ENCODE assay signal across 9 cellular contexts in the genomic region with DNA sequence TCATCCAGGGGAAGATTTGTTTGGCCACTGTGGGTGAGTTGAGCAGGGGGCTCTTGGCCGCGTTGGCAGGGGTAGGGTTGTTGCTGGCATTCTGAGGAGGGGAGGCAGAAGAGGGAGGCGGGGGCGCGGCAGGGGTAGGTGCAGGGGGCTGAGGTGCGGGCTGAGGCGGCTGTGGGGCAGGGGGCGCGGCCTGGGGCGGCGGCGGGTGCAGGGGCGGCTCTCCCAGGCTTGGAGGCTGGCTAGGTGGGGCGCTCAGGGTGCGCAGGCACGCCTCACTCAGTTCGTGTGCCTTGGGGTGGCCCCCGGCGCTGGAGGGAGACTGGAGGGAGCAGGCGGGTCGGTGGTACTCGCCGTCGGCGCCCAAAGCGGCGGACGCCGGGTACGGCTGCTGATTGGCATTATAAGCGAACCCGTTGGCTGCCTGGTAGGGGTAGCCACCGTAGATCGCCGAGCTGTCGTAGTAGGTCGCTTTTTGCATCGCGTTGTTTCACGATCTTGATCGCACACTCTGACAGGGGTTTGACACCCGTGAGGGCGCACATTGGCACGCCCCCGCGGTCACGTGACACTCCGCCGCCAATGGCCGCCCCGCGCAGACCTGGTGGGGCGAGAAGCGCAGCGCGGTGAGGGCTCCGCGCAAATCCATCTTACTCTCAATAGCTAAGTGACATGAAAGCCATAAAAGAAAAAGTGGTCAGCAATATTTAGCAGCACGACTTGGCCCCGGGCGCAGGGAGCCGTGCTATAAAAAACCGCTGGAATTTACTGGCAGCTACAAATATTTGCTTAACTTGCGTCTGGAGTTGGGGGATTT. TPM values are rescaled to one million over a fixed set of nuclear protein-coding genes. Genes with fewer than 3 reads are reported as not detected.
DNase-seq lines count a peak whose midpoint lies in the region; ATAC-seq and TF ChIP-seq lines count a peak whose summit lies in the region.
"Had no signal": no experiment of that assay in that cellular context is flagged by ENCODE, and none has a peak within 500 bp of the region (broad histone marks: within the 10 kb centered on the region; RNA-seq: fewer than 3 reads in every experiment).

No MANE protein-coding gene starts in this region.

- POLR2A ChIA-PET in SK-N-SH (lab: Yijun Ruan, JAX): no interaction called here

- H2AFZ ChIP-seq in SK-N-SH (ENCODE audit: low read depth): no peak overlapping the region

- CTCF ChIA-PET in SK-N-SH (lab: Yijun Ruan, JAX): interaction anchor here (1.1 to 1.7 kb wide), 3 partner anchors 15 to 41 kb away, joined by 4 to 8 read pairs (median 4); no protein-coding TSS in a partner anchor

- no peak for TF ChIP-seq RAD21 in SK-N-SH (IDR thresholded peaks at IDR 0.05; ENCODE audit: low read length)

- peak; percentile 66 for DNase-seq in SK-N-SH
- no peak for DNase-seq in activated naive CD8-positive, alpha-beta T cell treated with anti-CD3 and anti-CD28 coated beads, Interleukin-2, amount 50 U/mL, for 24 hours

- H3K79me2 ChIP-seq in SK-N-SH (ENCODE audit: insufficient read depth): no peaks in the 10 kb centered on the region

- no peaks in the 10 kb centered on the region for H3K36me3 Mint-ChIP-seq in activated naive CD8-positive, alpha-beta T cell treated with anti-CD3 and anti-CD28 coated beads, Interleukin-2, amount 50 U/mL, for 24 hours (ENCODE audit: low read depth)

- ATAC-seq in SK-N-SH treated with all-trans-retinoic acid at 6 μM for 48 hours: no peak
- ATAC-seq in GM19035 (IDR thresholded peaks at IDR 0.05; ENCODE audit: unreplicated experiment): no peak
- ATAC-seq in activated naive CD8-positive, alpha-beta T cell treated with anti-CD3 and anti-CD28 coated beads, Interleukin-2, amount 50 U/mL, for 24 hours: no peak
- no peak for ATAC-seq in HG02763 (IDR thresholded peaks at IDR 0.05; ENCODE audit: unreplicated experiment)

- no peak overlapping the region for H3K4me3 Mint-ChIP-seq in activated naive CD8-positive, alpha-beta T cell treated with anti-CD3 and anti-CD28 coated beads, Interleukin-2, amount 50 U/mL, for 24 hours

- WGBS in SK-N-SH (ENCODE audit: low lambda C conversion rate): 22% methylated on average over 57 of the region's 64 CpGs
- 4 to 5% methylated on average over 46 to 47 of the region's 64 CpGs for WGBS in mesodermal cell (ENCODE audit: insufficient coverage in 2 of 2), 2 experiments
- WGBS in urinary bladder: 41% methylated on average over 64 of the region's 64 CpGs

- no peak overlapping the region for H3K27ac Mint-ChIP-seq in activated naive CD8-positive, alpha-beta T cell treated with anti-CD3 and anti-CD28 coated beads, Interleukin-2, amount 50 U/mL, for 24 hours

- no peaks in the 10 kb centered on the region; a peak in 1 of 4 replicates for H3K4me1 ChIP-seq in SK-N-SH (ENCODE audit: control insufficient read depth in 1 of 2, insufficient read depth in 2 of 2, low read depth in 1 of 2, low read length in 1 of 2)
- peaks cover 0 to 20% of the 10 kb centered on the region in 2 donors for H3K4me1 ChIP-seq in duodenal mucosa (ENCODE audit: control insufficient read depth in 1 of 2, insufficient read depth in 2 of 2, low read length in 2 of 2)
- H3K4me1 ChIP-seq in mesodermal cell (ENCODE audit: control insufficient read depth, insufficient read depth, low read length, poor library complexity, severe bottlenecking): peaks cover 24% of the 10 kb centered on the region
- peaks cover 2% of the 10 kb centered on the region for H3K4me1 ChIP-seq in urinary bladder (ENCODE audit: insufficient read depth)

- H4K20me1 ChIP-seq in SK-N-SH (ENCODE audit: insufficient read depth): no peaks in the 10 kb centered on the region

- no peaks in the 10 kb centered on the region for H3K4me1 Mint-ChIP-seq in activated naive CD8-positive, alpha-beta T cell treated with anti-CD3 and anti-CD28 coated beads, Interleukin-2, amount 50 U/mL, for 24 hours

- H3K36me3 ChIP-seq in SK-N-SH (replicated peaks in 1 of 2; ENCODE audit: control insufficient read depth in 1 of 2, insufficient read depth in 2 of 2, low read length in 1 of 2) (no peaks in the 10 kb centered on the region), duodenal mucosa (ENCODE audit: control insufficient read depth in 1 of 2, insufficient read depth in 2 of 2, low read length in 2 of 2) (no peaks in the 10 kb centered on the region), mesodermal cell (ENCODE audit: control insufficient read depth, insufficient read depth, low read length) (no peaks in the 10 kb centered on the region), urinary bladder (ENCODE audit: insufficient read depth) (no peaks in the 10 kb centered on the region)

- no peaks in the 10 kb centered on the region for H3K9me2 ChIP-seq in SK-N-SH

- peaks cover 5% of the 10 kb centered on the region for H3F3A ChIP-seq in SK-N-SH (replicated peaks; ENCODE audit: insufficient read depth)

- no peaks in the 10 kb centered on the region for H3K9me3 Mint-ChIP-seq in activated naive CD8-positive, alpha-beta T cell treated with anti-CD3 and anti-CD28 coated beads, Interleukin-2, amount 50 U/mL, for 24 hours

- TF ChIP-seq CTCF in SK-N-SH (IDR thresholded peaks at IDR 0.05): no peak

- peaks cover 94% of the 10 kb centered on the region for H3K27me3 ChIP-seq in SK-N-SH (ENCODE audit: insufficient read depth)
- H3K27me3 ChIP-seq in duodenal mucosa (ENCODE audit: control insufficient read depth in 1 of 2, insufficient read depth in 2 of 2, low read length in 2 of 2): peaks cover 3 to 6% of the 10 kb centered on the region in 2 donors

- no peak overlapping the region for H3K4me2 ChIP-seq in SK-N-SH

- no peaks in the 10 kb centered on the region for H3K9me3 ChIP-seq in SK-N-SH
- no peaks in the 10 kb centered on the region for H3K9me3 ChIP-seq in duodenal mucosa (ENCODE audit: control insufficient read depth in 1 of 2, low read length in 2 of 2)
- no peaks in the 10 kb centered on the region for H3K9me3 ChIP-seq in mesodermal cell (ENCODE audit: control insufficient read depth, low read length)

- H3K27ac ChIP-seq in SK-N-SH (ENCODE audit: low read depth in 2 of 2, low read length in 1 of 2) (no peak overlapping the region), duodenal mucosa (ENCODE audit: low read depth, low read length) (peak overlapping the region; percentile 56), mesodermal cell (ENCODE audit: low read depth, low read length, severe bottlenecking) (peak overlapping the region; percentile 65), urinary bladder (ENCODE audit: low read depth) (peak overlapping the region; percentile 7)
- H3K27ac ChIP-seq: 22Rv1 had no signal

- H3K9ac ChIP-seq in SK-N-SH (no peak overlapping the region), duodenal mucosa (ENCODE audit: low read depth in 1 of 2, low read length in 2 of 2) (peak overlapping the region in 1 of 2 donors; percentile 18)

- H3K4me3 ChIP-seq in SK-N-SH (ENCODE audit: low read depth in 2 of 2, low read length in 1 of 2) (no peak overlapping the region), duodenal mucosa (ENCODE audit: low read depth in 1 of 2, low read length in 2 of 2) (no peak overlapping the region), mesodermal cell (ENCODE audit: extremely low read depth, insufficient read depth, low read length, poor library complexity, severe bottlenecking) (no peak overlapping the region), urinary bladder (ENCODE audit: low read depth, low read length) (peak overlapping the region; percentile 2)

- peaks cover 6% of the 10 kb centered on the region for H3K27me3 Mint-ChIP-seq in activated naive CD8-positive, alpha-beta T cell treated with anti-CD3 and anti-CD28 coated beads, Interleukin-2, amount 50 U/mL, for 24 hours

- no peak for TF ChIP-seq EP300 in SK-N-SH (IDR thresholded peaks at IDR 0.05; ENCODE audit: borderline replicate concordance in 1 of 2, low read depth in 1 of 2, low read length in 1 of 2)

RNA-seq across cellular contexts. Expression of gene HOXA2, which starts 7.9 kb away (rescaled TPM):
- not detected in 2 replicates for polyA plus RNA-seq in SK-N-SH (2012; rRNA removed)
- not detected in 2 replicates for polyA plus RNA-seq in SK-N-SH (2012; cell fraction: cytosol; rRNA removed)
- polyA plus RNA-seq in SK-N-SH (2012; cell fraction: nucleus; rRNA removed): not detected in 2 replicates
- 4.3 TPM for polyA plus RNA-seq in mesodermal cell (2013, experiment 1 of 2)
- polyA plus RNA-seq in mesodermal cell (2013, experiment 2 of 2): 3.0 TPM
- 1.4 TPM for total RNA-seq in urinary bladder
- 1.3 TPM for polyA plus RNA-seq in urinary bladder

RNA-seq across cellular contexts. Expression of gene HOXA1, which starts 14.6 kb away (rescaled TPM):
- not detected in 2 replicates for polyA plus RNA-seq in SK-N-SH (2012; rRNA removed)
- polyA plus RNA-seq in SK-N-SH (2012; cell fraction: cytosol; rRNA removed): not detected in 2 replicates
- not detected in 2 replicates for polyA plus RNA-seq in SK-N-SH (2012; cell fraction: nucleus; rRNA removed)
- polyA plus RNA-seq in mesodermal cell (2013, experiment 1 of 2): 7.3 TPM
- 8.7 TPM for polyA plus RNA-seq in mesodermal cell (2013, experiment 2 of 2)
- total RNA-seq in urinary bladder: 2.0 TPM
- polyA plus RNA-seq in urinary bladder: 1.6 TPM

RNA-seq across cellular contexts. Expression of gene HOXA4, which starts 20.2 kb away (rescaled TPM):
- polyA plus RNA-seq in SK-N-SH (2012; rRNA removed) (not detected in 2 replicates), urinary bladder (6.0 TPM)
- polyA plus RNA-seq in SK-N-SH (2012; cell fraction: cytosol; rRNA removed): not detected in 2 replicates
- not detected in 2 replicates for polyA plus RNA-seq in SK-N-SH (2012; cell fraction: nucleus; rRNA removed)
- 2.1 TPM for polyA plus RNA-seq in mesodermal cell (2013, experiment 1 of 2)
- 2.3 TPM for polyA plus RNA-seq in mesodermal cell (2013, experiment 2 of 2)
- total RNA-seq in urinary bladder: 1.0 TPM

RNA-seq across cellular contexts. Expression of gene HOXA5, which starts 33.1 kb away (rescaled TPM):
- polyA plus RNA-seq in SK-N-SH (2012; rRNA removed) (not detected in 2 replicates), urinary bladder (9.9 TPM)
- polyA plus RNA-seq in SK-N-SH (2012; cell fraction: cytosol; rRNA removed): not detected in 2 replicates
- polyA plus RNA-seq in SK-N-SH (2012; cell fraction: nucleus; rRNA removed): not detected in 2 replicates
- 5.5 TPM for polyA plus RNA-seq in mesodermal cell (2013, experiment 1 of 2)
- polyA plus RNA-seq in mesodermal cell (2013, experiment 2 of 2): 4.9 TPM
- 12.5 TPM for total RNA-seq in urinary bladder

RNA-seq across cellular contexts. Expression of gene HOXA6, which starts 37.2 kb away (rescaled TPM):
- polyA plus RNA-seq in SK-N-SH (2012; rRNA removed) (not detected in 2 replicates), urinary bladder (4.4 TPM)
- not detected in 2 replicates for polyA plus RNA-seq in SK-N-SH (2012; cell fraction: cytosol; rRNA removed)
- not detected in 2 replicates for polyA plus RNA-seq in SK-N-SH (2012; cell fraction: nucleus; rRNA removed)
- 4.2 TPM for polyA plus RNA-seq in mesodermal cell (2013, experiment 1 of 2)
- polyA plus RNA-seq in mesodermal cell (2013, experiment 2 of 2): 2.2 TPM
- 8.4 TPM for total RNA-seq in urinary bladder

Comparison
In these comparisons a context has a peak if more than half of its experiments do, and no peak if none do; other contexts are left out.
1. H3K27ac ChIP-seq: peak in duodenal mucosa (single experiment), mesodermal cell (single experiment) and urinary bladder (single experiment); none in SK-N-SH (0 of 2).